Comparison of ENCODE assay signal across 24 cellular contexts in genomic region chr5:89199306-89199705, GRCh38.
DNase-seq lines count a peak whose midpoint lies in the region; ATAC-seq, FAIRE-seq and TF ChIP-seq lines count a peak whose summit lies in the region.
"Had no signal": no experiment of that assay in that cellular context is flagged by ENCODE, and none has a peak within 500 bp of the region (broad histone marks: within the 10 kb centered on the region; RNA-seq: fewer than 3 reads in every experiment).

No MANE protein-coding gene starts in this region.

- CTCF ChIA-PET in GM12878 (lab: Yijun Ruan, JAX) (interaction anchor here (1.4 to 1.5 kb wide), 2 partner anchors 8 to 11 kb away, joined by 3 to 5 read pairs; no protein-coding TSS in a partner anchor), RWPE1 (lab: Yijun Ruan, JAX) (no interaction called here)

- peak; percentile 67 for FAIRE-seq in A204.1 (lab: Jason Lieb, UNC)
- no peak for FAIRE-seq in GM12878 (lab: Jason Lieb, UNC)
- FAIRE-seq in colon (lab: Jason Lieb, UNC) = peak; percentile 36
- FAIRE-seq in pancreas (lab: Jason Lieb, UNC) = peak; percentile 20
- FAIRE-seq: GM12891, GM19239 had no signal

- no peak overlapping the region for H3K27ac ChIP-seq in GM12878 (ENCODE audit: control insufficient read depth, insufficient read depth)
- H3K27ac ChIP-seq in pancreas = no peak overlapping the region
- no peak overlapping the region for H3K27ac ChIP-seq in RWPE1
- H3K27ac ChIP-seq: 22Rv1, BLaER1 had no signal

- no peaks in the 10 kb centered on the region for H4K20me1 ChIP-seq in GM12878 (ENCODE audit: control insufficient read depth, insufficient read depth)
- H4K20me1 ChIP-seq: BLaER1 had no signal

- no peak overlapping the region for H3K4me3 ChIP-seq in GM12878
- H3K4me3 ChIP-seq in pancreas = no peak overlapping the region
- H3K4me3 ChIP-seq: BLaER1 had no signal

- H3K9ac ChIP-seq in GM12878 (ENCODE audit: control insufficient read depth, insufficient read depth, low read length) = no peak overlapping the region
- H3K9ac ChIP-seq: BLaER1 had no signal

- H3K4me2 ChIP-seq in GM12878 (ENCODE audit: control insufficient read depth, insufficient read depth) = no peak overlapping the region
- H3K4me2 ChIP-seq: BLaER1 had no signal

- intact Hi-C loops in GM12878 (cut with micrococcal nuclease; ENCODE audit: unreplicated experiment) (no loop called here), pancreas (cut with DNase I) (no loop called here), left cardiac atrium (cut with DNase I) (no loop called here), Right ventricle myocardium superior (cut with DNase I) (no loop called here)

- H3K27me3 ChIP-seq in GM12878 (replicated peaks in 1 of 2; ENCODE audit: control insufficient read depth in 2 of 2, insufficient read depth in 2 of 2, low read length in 1 of 2) = no peaks in the 10 kb centered on the region
- no peaks in the 10 kb centered on the region for H3K27me3 ChIP-seq in pancreas
- H3K27me3 ChIP-seq: BE2C, BLaER1 had no signal

- H3K4me1 ChIP-seq in GM12878 (ENCODE audit: control insufficient read depth, insufficient read depth, low read length) = no peaks in the 10 kb centered on the region
- H3K4me1 ChIP-seq in pancreas = no peaks in the 10 kb centered on the region
- H3K4me1 ChIP-seq: BE2C, BLaER1 had no signal

- no peak for TF ChIP-seq EP300 in GM12878 (IDR thresholded peaks at IDR 0.05; ENCODE audit: borderline replicate concordance in 1 of 2, control insufficient read depth in 1 of 2, low read depth in 2 of 2, low read length in 2 of 2)

- SMC1A ChIA-PET in GM12878 (lab: Charles Lee; ENCODE audit: uncharacterized antibody, unreplicated experiment) = interaction anchor here (1.0 to 4.1 kb wide), 3 partner anchors 9 to 62 kb away, joined by 3 to 26 read pairs (median 3); no protein-coding TSS in a partner anchor

- no TSS peak for BruUV-seq in GM12878 (replicated peaks; lab: Mats Ljungman, UMichigan)

- TF ChIP-seq POLR2A in GM12878 (IDR thresholded peaks at IDR 0.05; ENCODE audit: low read depth, low read length) = no peak

- no peak for ATAC-seq in GM12878
- no peak for ATAC-seq in pancreas
- ATAC-seq in left cardiac atrium = no peak
- ATAC-seq in Right ventricle myocardium superior (ENCODE audit: poor library complexity) = no peak

- TF ChIP-seq RAD21 in GM12878 (IDR thresholded peaks at IDR 0.05; ENCODE audit: insufficient read depth, low read depth, low read length) = no peak

- RAD21 ChIA-PET in GM12878 (lab: Charles Lee; ENCODE audit: unreplicated experiment) = interaction anchor here (0.5 kb wide), 1 partner anchor 8 kb away, joined by 3 read pairs; no protein-coding TSS in a partner anchor

- no peak for TF ChIP-seq CTCF in GM12878 (IDR thresholded peaks at IDR 0.05 in 2 of 3, conservative IDR thresholded peaks at IDR 0.05 in 1 of 3; ENCODE audit: control insufficient read depth in 2 of 3, extremely low read depth in 1 of 3, insufficient read depth in 1 of 3, low read depth in 3 of 3, low read length in 3 of 3)
- TF ChIP-seq CTCF in pancreas (IDR thresholded peaks at IDR 0.05) = no peak
- TF ChIP-seq CTCF in RWPE1 (conservative IDR thresholded peaks at IDR 0.05; ENCODE audit: low read depth) = no peak

- DNase-seq in GM12878 (ENCODE audit: low read depth, low spot score) (no peak), pancreas (no peak), RWPE1 (ENCODE audit: low spot score) (no peak), left cardiac atrium (no peak), Right ventricle myocardium superior (no peak)
- DNase-seq: ACHN; BE2C; C1 segment of cervical spinal cord; CD4-positive, CD25-positive, alpha-beta regulatory T cell; CD8-positive, alpha-beta memory T cell; COR-L47; DMS 273 treated with DMSO at 0.1 percent for 48 hours; DMS153; DMS53; DMS79; DND-41; EL; GDM1 had no signal

- WGBS in GM12878 (ENCODE audit: insufficient coverage, insufficient replicate concordance, low lambda C conversion rate, missing lambda C conversion rate) = 96% methylated on average over 2 of the region's 2 CpGs
- 52 to 74% methylated on average over 2 of the region's 2 CpGs for whole genome bisulfite sequencing in pancreas, 2 donors

- H3K79me2 ChIP-seq in GM12878 (ENCODE audit: control insufficient read depth, insufficient read depth, low read length) = no peaks in the 10 kb centered on the region

- H3K9me3 ChIP-seq in GM12878 (replicated peaks; ENCODE audit: control insufficient read depth, insufficient read depth, low read length) (peaks cover 13% of the 10 kb centered on the region), pancreas (no peaks in the 10 kb centered on the region)
- H3K9me3 ChIP-seq: BE2C had no signal

- H3K36me3 ChIP-seq in GM12878 (ENCODE audit: control insufficient read depth in 2 of 2, insufficient read depth in 2 of 2, low read length in 1 of 2) (no peaks in the 10 kb centered on the region), pancreas (no peaks in the 10 kb centered on the region)
- H3K36me3 ChIP-seq: BE2C, BLaER1 had no signal

- in situ Hi-C loops in GM12878 (cut with MboI) = no loop called here

- POLR2A ChIA-PET in GM12878 (lab: Charles Lee) = no interaction called here
- POLR2A ChIA-PET in RWPE1 (lab: Yijun Ruan, JAX; ENCODE audit: low non-redundant PET) = no interaction called here

- no peak overlapping the region for H2AFZ ChIP-seq in GM12878 (ENCODE audit: control insufficient read depth, low read depth, low read length)

TF ChIP-seq in GM12878, 131 proteins besides CTCF, POLR2A, EP300 and RAD21:
- no peak for TF ChIP-seq MYB (IDR thresholded peaks at IDR 0.05; ENCODE audit: borderline replicate concordance, low read depth, low read length)
- no peak for TF ChIP-seq SIX5 (IDR thresholded peaks at IDR 0.05; ENCODE audit: low read depth, low read length, severe bottlenecking)
- no peak for TF ChIP-seq ASH2L (IDR thresholded peaks at IDR 0.05; ENCODE audit: borderline replicate concordance, low read depth)
- no peak for TF ChIP-seq E2F8 (IDR thresholded peaks at IDR 0.05; ENCODE audit: low read depth, partially characterized antibody)
- no peak for TF ChIP-seq REST (IDR thresholded peaks at IDR 0.05; ENCODE audit: low read depth, low read length)
- peak; percentile 79; the same call in 1 of the 2 replicates for TF ChIP-seq CBX5 (IDR thresholded peaks at IDR 0.05; ENCODE audit: low read depth)
